ENCODE assay signal across 7 cellular contexts in the genomic region with DNA sequence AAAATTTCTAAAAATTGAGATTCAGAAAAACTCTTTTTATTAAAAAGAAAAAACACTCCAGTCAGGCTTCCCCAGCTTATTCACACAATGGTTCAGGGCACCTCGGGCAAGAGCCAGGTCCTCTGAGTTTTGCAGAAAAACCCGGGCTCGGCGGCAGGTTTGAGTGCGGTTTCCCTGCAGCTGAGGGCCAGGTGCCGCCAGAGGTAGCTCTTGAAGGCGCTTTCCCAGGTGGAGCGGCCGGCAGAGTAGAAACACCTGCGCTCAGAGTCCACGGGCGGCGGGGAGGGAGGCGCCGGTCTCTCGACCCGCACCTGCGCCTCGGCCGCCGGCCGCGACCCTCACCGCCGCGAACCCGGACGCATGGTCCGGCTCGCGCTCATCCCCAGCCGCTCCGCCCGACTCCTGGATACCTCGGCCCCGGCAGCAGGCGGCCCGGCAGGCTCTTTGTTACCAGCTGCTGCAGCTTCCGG. TPM values are rescaled to one million over a fixed set of nuclear protein-coding genes. Genes with fewer than 3 reads are reported as not detected.
A peak's percentile ranks its signal among the peaks of the same experiment; 100 is the strongest.
DNase-seq lines count a peak whose midpoint lies in the region; ATAC-seq and TF ChIP-seq lines count a peak whose summit lies in the region.

No MANE protein-coding gene starts in this region.

- no peak for TF ChIP-seq CTCF in natural killer cell (IDR thresholded peaks at IDR 0.05)

- no peaks in the 10 kb centered on the region for H3K9me3 Mint-ChIP-seq in dendritic cell treated with granulocyte-macrophage colony-stimulating factor and Interleukin-4, amounts not matched to agents 40 ng/mL and 50 ng/mL, for 4 days
- no peaks in the 10 kb centered on the region for H3K9me3 Mint-ChIP-seq in natural killer cell

- peaks cover 26% of the 10 kb centered on the region for H3K36me3 Mint-ChIP-seq in dendritic cell treated with granulocyte-macrophage colony-stimulating factor and Interleukin-4, amounts not matched to agents 40 ng/mL and 50 ng/mL, for 4 days (ENCODE audit: low read depth)
- peaks cover 7% of the 10 kb centered on the region for H3K36me3 Mint-ChIP-seq in natural killer cell

- H3K27me3 Mint-ChIP-seq in dendritic cell treated with granulocyte-macrophage colony-stimulating factor and Interleukin-4, amounts not matched to agents 40 ng/mL and 50 ng/mL, for 4 days: no peaks in the 10 kb centered on the region
- H3K27me3 Mint-ChIP-seq in natural killer cell (ENCODE audit: low read depth in 2 of 2): no peaks in the 10 kb centered on the region

- peak overlapping the region; percentile 93 for H3K4me3 ChIP-seq in H7 (ENCODE audit: insufficient read depth, low read depth, low read length)

- peak; percentile 33 for ATAC-seq in GM18498 (IDR thresholded peaks at IDR 0.05; ENCODE audit: unreplicated experiment)
- ATAC-seq in natural killer cell: peak in 1 of 3 donors; percentile 1

- H3K36me3 ChIP-seq in H7 (replicated peaks; ENCODE audit: control insufficient read depth, insufficient read depth, low read length): no peaks in the 10 kb centered on the region

- peak overlapping the region; percentile 90 for H3K4me3 Mint-ChIP-seq in dendritic cell treated with granulocyte-macrophage colony-stimulating factor and Interleukin-4, amounts not matched to agents 40 ng/mL and 50 ng/mL, for 4 days
- peak overlapping the region; percentile 93 for H3K4me3 Mint-ChIP-seq in natural killer cell

- DNase-seq in H7: no peak
- peak; percentile 51 for DNase-seq in NCI-H2171 treated with DMSO at 0.1 percent for 48 hours (lab: John Stamatoyannopoulos, UW)
- DNase-seq in natural killer cell: no peak
- DNase-seq in AG20443 (ENCODE audit: low spot score): no peak
- DNase-seq in NCI-H524 (lab: John Stamatoyannopoulos, UW): no peak

- intact Hi-C loops in dendritic cell treated with granulocyte-macrophage colony-stimulating factor and Interleukin-4, amounts not matched to agents 40 ng/mL and 50 ng/mL, for 4 days (cut with micrococcal nuclease): loop anchor here (10.0 kb wide), 1 partner anchor 693 kb away; a partner anchor contains a TSS
- intact Hi-C loops in natural killer cell (cut with micrococcal nuclease): loop anchor here (5.0 to 10.0 kb wide), 3 partner anchors 617 to 1630 kb away; a partner anchor contains a TSS

- H3K4me1 Mint-ChIP-seq in dendritic cell treated with granulocyte-macrophage colony-stimulating factor and Interleukin-4, amounts not matched to agents 40 ng/mL and 50 ng/mL, for 4 days (ENCODE audit: low read depth): peaks cover 41% of the 10 kb centered on the region
- H3K4me1 Mint-ChIP-seq in natural killer cell: peaks cover 54 to 72% of the 10 kb centered on the region in 2 donors

- H3K27me3 ChIP-seq in H7 (ENCODE audit: control insufficient read depth, insufficient read depth, low read length): no peaks in the 10 kb centered on the region

- H3K27ac Mint-ChIP-seq in dendritic cell treated with granulocyte-macrophage colony-stimulating factor and Interleukin-4, amounts not matched to agents 40 ng/mL and 50 ng/mL, for 4 days: peak overlapping the region; percentile 99
- peak overlapping the region; percentile 96 for H3K27ac Mint-ChIP-seq in natural killer cell

RNA-seq across cellular contexts. Expression of a gene that starts 0.4 kb away (rescaled TPM):
- total RNA-seq in H7 (2014; rRNA removed; shearing (Covaris generic)): 28.2 and 38.1 TPM in 2 replicates
- total RNA-seq in natural killer cell: 10 to 100 TPM; 58.6 to 70.2 (median 61.7) TPM

RNA-seq across cellular contexts. Expression of a gene that starts 0.8 kb away (rescaled TPM):
- total RNA-seq in H7 (2014; rRNA removed; shearing (Covaris generic)): 10.8 and 15.0 TPM in 2 replicates
- total RNA-seq in natural killer cell: 10 to 100 TPM; 26.0 to 36.8 (median 28.3) TPM

RNA-seq across cellular contexts. Expression of a gene that starts 46.8 kb away (rescaled TPM):
- not detected in 2 replicates for total RNA-seq in H7 (2014; rRNA removed; shearing (Covaris generic))
- total RNA-seq in natural killer cell: not detected
